In the genomic region with DNA sequence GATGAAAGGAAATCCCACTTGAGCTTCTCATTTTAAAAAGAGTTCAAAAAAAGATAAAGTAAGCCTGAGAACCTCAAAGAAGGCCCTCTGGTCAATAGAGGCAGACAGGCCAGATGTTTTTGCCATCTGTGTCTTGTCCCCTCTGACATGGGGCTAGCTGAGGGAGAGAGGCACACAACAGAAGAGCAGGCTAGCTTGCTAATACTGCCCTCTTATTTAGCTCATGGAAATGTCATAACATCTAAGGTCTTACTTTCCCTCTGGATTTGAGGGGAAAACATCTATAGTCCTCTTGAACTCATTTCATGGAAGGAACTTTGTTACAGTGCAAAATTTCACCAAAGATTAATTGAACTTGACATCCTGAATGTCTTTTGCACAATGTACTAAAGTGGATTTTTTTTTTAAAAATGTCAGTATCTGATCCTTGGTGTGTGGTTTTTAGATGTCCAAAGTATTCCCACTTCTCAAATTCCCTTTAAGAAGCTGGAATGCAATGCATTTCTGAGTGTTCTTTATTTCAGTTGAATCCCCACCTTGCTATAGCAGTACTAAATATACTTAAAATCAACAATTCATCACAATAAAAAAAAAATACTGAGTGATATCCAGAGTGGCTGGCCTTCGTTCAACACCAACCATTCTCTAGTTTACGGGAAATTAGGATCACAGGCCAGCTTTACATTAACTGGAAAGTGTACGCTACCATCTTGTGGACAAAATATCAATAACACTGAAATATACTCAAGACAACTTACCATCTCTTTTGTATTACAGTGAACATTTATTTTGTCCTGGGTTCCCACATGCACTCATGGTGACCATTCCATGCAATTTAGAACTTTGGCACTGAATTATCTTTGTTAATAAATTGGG, we compare ENCODE assay signal across 1 cellular context.
TF ChIP-seq lines count a peak whose summit lies in the region.

No MANE protein-coding gene starts in this region.

TF ChIP-seq in GM23338, 12 proteins besides CTCF, POLR2A, EP300 and RAD21 (continued from another document):
- TF ChIP-seq, protein P1, sequence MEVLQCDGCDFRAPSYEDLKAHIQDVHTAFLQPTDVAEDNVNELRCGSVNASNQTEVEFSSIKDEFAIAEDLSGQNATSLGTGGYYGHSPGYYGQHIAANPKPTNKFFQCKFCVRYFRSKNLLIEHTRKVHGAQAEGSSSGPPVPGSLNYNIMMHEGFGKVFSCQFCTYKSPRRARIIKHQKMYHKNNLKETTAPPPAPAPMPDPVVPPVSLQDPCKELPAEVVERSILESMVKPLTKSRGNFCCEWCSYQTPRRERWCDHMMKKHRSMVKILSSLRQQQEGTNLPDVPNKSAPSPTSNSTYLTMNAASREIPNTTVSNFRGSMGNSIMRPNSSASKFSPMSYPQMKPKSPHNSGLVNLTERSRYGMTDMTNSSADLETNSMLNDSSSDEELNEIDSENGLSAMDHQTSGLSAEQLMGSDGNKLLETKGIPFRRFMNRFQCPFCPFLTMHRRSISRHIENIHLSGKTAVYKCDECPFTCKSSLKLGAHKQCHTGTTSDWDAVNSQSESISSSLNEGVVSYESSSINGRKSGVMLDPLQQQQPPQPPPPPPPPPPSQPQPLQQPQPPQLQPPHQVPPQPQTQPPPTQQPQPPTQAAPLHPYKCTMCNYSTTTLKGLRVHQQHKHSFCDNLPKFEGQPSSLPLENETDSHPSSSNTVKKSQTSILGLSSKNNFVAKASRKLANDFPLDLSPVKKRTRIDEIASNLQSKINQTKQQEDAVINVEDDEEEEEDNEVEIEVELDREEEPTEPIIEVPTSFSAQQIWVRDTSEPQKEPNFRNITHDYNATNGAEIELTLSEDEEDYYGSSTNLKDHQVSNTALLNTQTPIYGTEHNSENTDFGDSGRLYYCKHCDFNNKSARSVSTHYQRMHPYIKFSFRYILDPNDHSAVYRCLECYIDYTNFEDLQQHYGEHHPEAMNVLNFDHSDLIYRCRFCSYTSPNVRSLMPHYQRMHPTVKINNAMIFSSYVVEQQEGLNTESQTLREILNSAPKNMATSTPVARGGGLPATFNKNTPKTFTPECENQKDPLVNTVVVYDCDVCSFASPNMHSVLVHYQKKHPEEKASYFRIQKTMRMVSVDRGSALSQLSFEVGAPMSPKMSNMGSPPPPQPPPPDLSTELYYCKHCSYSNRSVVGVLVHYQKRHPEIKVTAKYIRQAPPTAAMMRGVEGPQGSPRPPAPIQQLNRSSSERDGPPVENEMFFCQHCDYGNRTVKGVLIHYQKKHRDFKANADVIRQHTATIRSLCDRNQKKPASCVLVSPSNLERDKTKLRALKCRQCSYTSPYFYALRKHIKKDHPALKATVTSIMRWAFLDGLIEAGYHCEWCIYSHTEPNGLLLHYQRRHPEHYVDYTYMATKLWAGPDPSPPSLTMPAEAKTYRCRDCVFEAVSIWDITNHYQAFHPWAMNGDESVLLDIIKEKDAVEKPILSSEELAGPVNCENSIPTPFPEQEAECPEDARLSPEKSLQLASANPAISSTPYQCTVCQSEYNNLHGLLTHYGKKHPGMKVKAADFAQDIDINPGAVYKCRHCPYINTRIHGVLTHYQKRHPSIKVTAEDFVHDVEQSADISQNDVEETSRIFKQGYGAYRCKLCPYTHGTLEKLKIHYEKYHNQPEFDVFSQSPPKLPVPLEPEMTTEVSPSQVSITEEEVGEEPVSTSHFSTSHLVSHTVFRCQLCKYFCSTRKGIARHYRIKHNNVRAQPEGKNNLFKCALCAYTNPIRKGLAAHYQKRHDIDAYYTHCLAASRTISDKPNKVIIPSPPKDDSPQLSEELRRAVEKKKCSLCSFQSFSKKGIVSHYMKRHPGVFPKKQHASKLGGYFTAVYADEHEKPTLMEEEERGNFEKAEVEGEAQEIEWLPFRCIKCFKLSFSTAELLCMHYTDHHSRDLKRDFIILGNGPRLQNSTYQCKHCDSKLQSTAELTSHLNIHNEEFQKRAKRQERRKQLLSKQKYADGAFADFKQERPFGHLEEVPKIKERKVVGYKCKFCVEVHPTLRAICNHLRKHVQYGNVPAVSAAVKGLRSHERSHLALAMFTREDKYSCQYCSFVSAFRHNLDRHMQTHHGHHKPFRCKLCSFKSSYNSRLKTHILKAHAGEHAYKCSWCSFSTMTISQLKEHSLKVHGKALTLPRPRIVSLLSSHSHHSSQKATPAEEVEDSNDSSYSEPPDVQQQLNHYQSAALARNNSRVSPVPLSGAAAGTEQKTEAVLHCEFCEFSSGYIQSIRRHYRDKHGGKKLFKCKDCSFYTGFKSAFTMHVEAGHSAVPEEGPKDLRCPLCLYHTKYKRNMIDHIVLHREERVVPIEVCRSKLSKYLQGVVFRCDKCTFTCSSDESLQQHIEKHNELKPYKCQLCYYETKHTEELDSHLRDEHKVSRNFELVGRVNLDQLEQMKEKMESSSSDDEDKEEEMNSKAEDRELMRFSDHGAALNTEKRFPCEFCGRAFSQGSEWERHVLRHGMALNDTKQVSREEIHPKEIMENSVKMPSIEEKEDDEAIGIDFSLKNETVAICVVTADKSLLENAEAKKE (CRISPR knock-in tag; IDR thresholded peaks at IDR 0.05): no peak
- TF ChIP-seq ZNF331 (CRISPR knock-in tag; IDR thresholded peaks at IDR 0.05; ENCODE audit: low read depth) (no peak), EZH2phosphoT487 (IDR thresholded peaks at IDR 0.05; ENCODE audit: unreplicated experiment) (no peak), CREB1 (CRISPR knock-in tag; IDR thresholded peaks at IDR 0.05; ENCODE audit: low read depth) (no peak), ZNF114 (CRISPR knock-in tag; IDR thresholded peaks at IDR 0.05) (no peak), EZH2 (IDR thresholded peaks at IDR 0.05; ENCODE audit: low read depth, unreplicated experiment) (no peak), POLR2AphosphoS5 (IDR thresholded peaks at IDR 0.05; ENCODE audit: low read depth) (no peak)
- TF ChIP-seq, protein P2, sequence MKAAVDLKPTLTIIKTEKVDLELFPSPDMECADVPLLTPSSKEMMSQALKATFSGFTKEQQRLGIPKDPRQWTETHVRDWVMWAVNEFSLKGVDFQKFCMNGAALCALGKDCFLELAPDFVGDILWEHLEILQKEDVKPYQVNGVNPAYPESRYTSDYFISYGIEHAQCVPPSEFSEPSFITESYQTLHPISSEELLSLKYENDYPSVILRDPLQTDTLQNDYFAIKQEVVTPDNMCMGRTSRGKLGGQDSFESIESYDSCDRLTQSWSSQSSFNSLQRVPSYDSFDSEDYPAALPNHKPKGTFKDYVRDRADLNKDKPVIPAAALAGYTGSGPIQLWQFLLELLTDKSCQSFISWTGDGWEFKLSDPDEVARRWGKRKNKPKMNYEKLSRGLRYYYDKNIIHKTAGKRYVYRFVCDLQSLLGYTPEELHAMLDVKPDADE (IDR thresholded peaks at IDR 0.05): no peak
TF ChIP-seq in GM23338: peak in this region for 0.
